1 cellular context compared by ENCODE assay signal in the genomic region with DNA sequence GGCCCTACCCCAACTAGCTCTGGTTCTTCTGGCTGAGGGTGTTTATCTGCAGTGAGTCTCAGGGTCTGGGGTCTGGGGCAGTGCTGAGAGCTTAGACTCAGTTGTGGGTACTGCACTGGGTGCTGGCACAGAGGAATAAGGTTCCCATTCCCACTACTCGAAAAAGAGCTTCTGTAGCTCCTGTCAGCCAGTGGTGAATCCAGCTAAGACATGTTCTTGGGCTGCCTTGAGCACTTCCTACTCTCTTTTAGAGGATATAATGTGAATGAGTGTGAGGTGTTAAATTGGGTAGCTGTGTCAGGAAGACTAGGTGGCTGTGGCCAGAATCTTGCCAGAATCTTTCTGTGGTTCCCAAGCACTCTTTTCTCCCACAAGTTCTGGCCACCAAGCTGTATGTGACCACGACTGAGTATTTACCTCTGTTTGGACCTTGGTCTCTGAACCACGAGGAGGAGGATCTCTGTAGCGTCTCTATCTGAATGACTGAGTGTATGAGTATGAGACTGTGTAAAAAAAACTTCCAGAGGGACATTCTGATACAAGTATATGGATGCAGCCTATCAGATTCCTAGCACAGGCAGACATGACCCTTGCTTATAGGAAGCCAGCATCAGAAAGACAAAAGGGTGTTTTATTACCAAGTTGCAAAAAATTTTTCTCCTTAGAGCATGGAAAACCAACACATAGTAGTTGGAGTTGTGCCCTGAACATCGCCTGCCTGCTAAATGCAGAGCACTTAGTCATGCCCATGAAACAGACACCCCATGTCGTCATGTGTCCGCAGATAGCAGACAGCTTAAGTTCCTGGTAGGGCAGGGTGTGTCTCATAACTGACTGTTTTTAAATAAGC.
TF ChIP-seq lines count a peak whose summit lies in the region.

No MANE protein-coding gene starts in this region.

TF ChIP-seq in H1, 55 proteins besides CTCF, POLR2A, EP300 and RAD21 (continued from another document):
- TF ChIP-seq, protein P1, sequence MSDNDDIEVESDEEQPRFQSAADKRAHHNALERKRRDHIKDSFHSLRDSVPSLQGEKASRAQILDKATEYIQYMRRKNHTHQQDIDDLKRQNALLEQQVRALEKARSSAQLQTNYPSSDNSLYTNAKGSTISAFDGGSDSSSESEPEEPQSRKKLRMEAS (IDR thresholded peaks at IDR 0.05) = no peak
- TF ChIP-seq RXRA (IDR thresholded peaks at IDR 0.05; ENCODE audit: insufficient read depth, low read depth, low read length) = no peak
- TF ChIP-seq KDM1A (IDR thresholded peaks at IDR 0.05; ENCODE audit: borderline replicate concordance, low read length) = no peak
- TF ChIP-seq MAFK (IDR thresholded peaks at IDR 0.05; ENCODE audit: low read depth, low read length) = no peak
- TF ChIP-seq TCF12 (IDR thresholded peaks at IDR 0.05; ENCODE audit: low read depth, low read length) = no peak
- TF ChIP-seq RBBP5 (IDR thresholded peaks at IDR 0.05; ENCODE audit: borderline replicate concordance, low read depth, low read length) = no peak
- no peak for TF ChIP-seq BCL11A (IDR thresholded peaks at IDR 0.05; ENCODE audit: low read depth in 2 of 2, low read length in 2 of 2)
- no peak for TF ChIP-seq CBX8 (IDR thresholded peaks at IDR 0.05; ENCODE audit: borderline replicate concordance, low read depth, low read length)
- TF ChIP-seq POLR2AphosphoS5 (IDR thresholded peaks at IDR 0.05; ENCODE audit: low read depth, low read length) = no peak
- TF ChIP-seq E2F6 (IDR thresholded peaks at IDR 0.05) = no peak
